8 cellular contexts compared by ENCODE assay signal in the genomic region with DNA sequence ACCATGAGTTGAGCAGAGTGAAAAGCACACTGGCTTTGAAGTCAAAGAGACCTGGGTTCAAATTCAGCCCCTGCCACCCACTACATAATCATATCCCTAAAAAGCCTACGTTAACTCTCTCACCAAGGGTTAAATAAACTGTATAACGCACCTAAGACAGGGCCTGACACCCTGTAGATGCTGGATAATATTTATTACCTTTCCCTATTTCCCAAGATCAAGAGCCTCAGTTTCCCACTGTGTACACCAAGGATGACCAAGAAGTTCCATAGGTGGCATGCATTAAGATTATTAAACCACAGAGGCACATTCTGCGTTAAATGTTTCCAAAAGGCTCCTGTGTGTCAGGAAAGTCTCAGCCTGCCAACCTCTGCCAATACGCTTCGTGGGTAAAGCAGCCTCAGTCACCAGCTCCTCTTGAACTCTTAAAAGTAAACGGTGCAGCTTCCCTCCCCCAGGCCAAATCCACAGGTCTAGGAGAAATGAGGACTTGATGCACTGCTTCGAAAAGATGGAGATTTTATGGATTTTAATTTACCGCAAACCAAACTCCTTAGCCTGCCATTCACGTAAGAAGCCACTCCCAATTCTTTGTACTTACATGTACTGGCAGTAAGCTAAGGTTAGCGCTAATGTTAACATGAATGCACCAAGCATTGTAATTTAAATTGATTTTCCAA. TPM values are rescaled to one million over a fixed set of nuclear protein-coding genes. Genes with fewer than 3 reads are reported as not detected.
DNase-seq lines count a peak whose midpoint lies in the region; ATAC-seq and TF ChIP-seq lines count a peak whose summit lies in the region.

No MANE protein-coding gene starts in this region.

- H3K9me3 Mint-ChIP-seq in Caco-2 (ENCODE audit: unreplicated experiment) = no peaks in the 10 kb centered on the region
- no peaks in the 10 kb centered on the region for H3K9me3 Mint-ChIP-seq in brain
- no peaks in the 10 kb centered on the region for H3K9me3 Mint-ChIP-seq in nephron

- no peak for TF ChIP-seq CTCF in Caco-2 (IDR thresholded peaks at IDR 0.05; ENCODE audit: insufficient read depth in 1 of 2, low read depth in 1 of 2, low read length in 1 of 2, severe bottlenecking in 1 of 2, unreplicated experiment in 1 of 2)
- TF ChIP-seq CTCF in brain (conservative IDR thresholded peaks at IDR 0.05) = no peak
- no peak for TF ChIP-seq CTCF in nephron (IDR thresholded peaks at IDR 0.05; ENCODE audit: unreplicated experiment in 3 of 3)
- TF ChIP-seq CTCF in tibial nerve (IDR thresholded peaks at IDR 0.05) = no peak

- H3K27ac Mint-ChIP-seq in Caco-2 (ENCODE audit: unreplicated experiment) = no peak overlapping the region
- H3K27ac Mint-ChIP-seq in brain = peak overlapping the region; percentile 64 to 99 (median 95)
- peak overlapping the region; percentile 30 to 93 (median 91) for H3K27ac Mint-ChIP-seq in nephron

- WGBS in tibial nerve, 2 donors = 66 to 71% methylated on average over 10 of the region's 10 CpGs

- ATAC-seq in GM18502 (IDR thresholded peaks at IDR 0.05; ENCODE audit: poor library complexity, unreplicated experiment) (no peak), HG02798 (IDR thresholded peaks at IDR 0.05; ENCODE audit: poor library complexity, unreplicated experiment) (no peak)

- DNase-seq in Caco-2 (no peak), tibial nerve (ENCODE audit: low spot score in 2 of 2) (no peak), SW480 (ENCODE audit: low spot score) (no peak)

- TF ChIP-seq POLR2A in tibial nerve (IDR thresholded peaks at IDR 0.05) = no peak

- H3K36me3 Mint-ChIP-seq in Caco-2 (ENCODE audit: insufficient read depth, unreplicated experiment) = peaks cover 23% of the 10 kb centered on the region
- peaks cover 10% of the 10 kb centered on the region for H3K36me3 Mint-ChIP-seq in brain
- no peaks in the 10 kb centered on the region for H3K36me3 Mint-ChIP-seq in nephron (ENCODE audit: low read depth)

- BruUV-seq in Caco-2 (replicated peaks; lab: Mats Ljungman, UMichigan) = no TSS peak

- H3K4me1 Mint-ChIP-seq in Caco-2 (ENCODE audit: low read depth, unreplicated experiment) = peaks cover 42% of the 10 kb centered on the region
- H3K4me1 Mint-ChIP-seq in brain = peaks cover 80% of the 10 kb centered on the region
- peaks cover 61% of the 10 kb centered on the region for H3K4me1 Mint-ChIP-seq in nephron

- TF ChIP-seq EP300 in tibial nerve (IDR thresholded peaks at IDR 0.05) = no peak

- H3K27me3 ChIP-seq in Caco-2 (replicated peaks; ENCODE audit: control insufficient read depth, insufficient read depth, low read length) = no peaks in the 10 kb centered on the region
- H3K27me3 ChIP-seq in tibial nerve = no peaks in the 10 kb centered on the region

- no peak overlapping the region for H3K4me3 ChIP-seq in Caco-2 (ENCODE audit: low read depth, low read length)
- peak overlapping the region in 2 of 4 donors; percentile 79 to 96 for H3K4me3 ChIP-seq in tibial nerve

- H3K4me1 ChIP-seq in Caco-2 (peaks cover 26% of the 10 kb centered on the region), tibial nerve (peaks cover 0 to 81% (median 36%) of the 10 kb centered on the region in 4 donors)

- POLR2A ChIA-PET in Caco-2 (lab: Charles Lee) = no interaction called here

- CTCF ChIA-PET in Caco-2 (lab: Charles Lee) = no interaction called here

- no peaks in the 10 kb centered on the region for H3K27me3 Mint-ChIP-seq in Caco-2 (ENCODE audit: insufficient read depth, unreplicated experiment)
- peaks cover 15% of the 10 kb centered on the region for H3K27me3 Mint-ChIP-seq in brain
- no peaks in the 10 kb centered on the region for H3K27me3 Mint-ChIP-seq in nephron (ENCODE audit: low read depth)

- no peaks in the 10 kb centered on the region for H3K9me3 ChIP-seq in Caco-2
- no peaks in the 10 kb centered on the region for H3K9me3 ChIP-seq in KOPT-K1 (ENCODE audit: insufficient read depth, low read length, poor library complexity, severe bottlenecking)
- H3K9me3 ChIP-seq in tibial nerve = no peaks in the 10 kb centered on the region

- peak overlapping the region; percentile 90 for H3K27ac ChIP-seq in KOPT-K1 (ENCODE audit: low read depth, low read length, poor library complexity, severe bottlenecking)
- peak overlapping the region in 2 of 4 donors; percentile 48 to 97 for H3K27ac ChIP-seq in tibial nerve

- intact Hi-C loops in Caco-2 (cut with micrococcal nuclease; ENCODE audit: unreplicated experiment) = no loop called here

- H3K4me3 Mint-ChIP-seq in Caco-2 (ENCODE audit: unreplicated experiment) (peak overlapping the region; percentile 48), brain (peak overlapping the region; percentile 86 to 96 (median 93)), nephron (peak overlapping the region; percentile 93 to 95 (median 94))

- H3K36me3 ChIP-seq in Caco-2 (ENCODE audit: control insufficient read depth, insufficient read depth, low read length) (no peaks in the 10 kb centered on the region), KOPT-K1 (ENCODE audit: insufficient read depth, low read length) (no peaks in the 10 kb centered on the region; the same call in 1 of the 2 replicates), tibial nerve (no peaks in the 10 kb centered on the region)

RNA-seq across cellular contexts. Expression of a gene that starts 2.7 kb away (rescaled TPM):
- 34.7 and 36.4 TPM in 2 replicates for total RNA-seq in Caco-2 (2022)
- polyA plus RNA-seq in brain (ENCODE audit: insufficient read depth, low read depth, low replicate concordance) = 6.6 TPM
- total RNA-seq in tibial nerve = 10 to 100 TPM; 46.8 to 63.8 (median 55.7) TPM
